Comparison of ENCODE assay signal across 13 cellular contexts in genomic region chr2:234309431-234309830, GRCh38.
A peak's percentile ranks its signal among the peaks of the same experiment; 100 is the strongest.
DNase-seq lines count a peak whose midpoint lies in the region; ATAC-seq and TF ChIP-seq lines count a peak whose summit lies in the region.
"Had no signal": no experiment of that assay in that cellular context is flagged by ENCODE, and none has a peak within 500 bp of the region (broad histone marks: within the 10 kb centered on the region; RNA-seq: fewer than 3 reads in every experiment).

No MANE protein-coding gene starts in this region.

- H3K27me3 Mint-ChIP-seq in activated CD4-positive, alpha-beta T cell treated with anti-CD3 and anti-CD28 coated beads, Interleukin-2, amount 10 ng/mL, durations not matched to agents 24 days and 14 days: no peaks in the 10 kb centered on the region

- H3K27ac Mint-ChIP-seq in activated CD4-positive, alpha-beta T cell treated with anti-CD3 and anti-CD28 coated beads, Interleukin-2, amount 10 ng/mL, durations not matched to agents 24 days and 14 days: peak overlapping the region; percentile 97
- H3K27ac Mint-ChIP-seq: neural progenitor cell had no signal

- H3K27me3 ChIP-seq in SJSA1 (replicated peaks): no peaks in the 10 kb centered on the region
- H3K27me3 ChIP-seq in effector memory CD4-positive, alpha-beta T cell (replicated peaks; ENCODE audit: control insufficient read depth, insufficient read depth, low read length, poor library complexity, severe bottlenecking): no peaks in the 10 kb centered on the region
- no peaks in the 10 kb centered on the region for H3K27me3 ChIP-seq in gastroesophageal sphincter
- H3K27me3 ChIP-seq: neural progenitor cell, testis had no signal

- no peak for TF ChIP-seq POLR2A in gastroesophageal sphincter (IDR thresholded peaks at IDR 0.05)

- peaks cover 57% of the 10 kb centered on the region for H3K4me1 Mint-ChIP-seq in activated CD4-positive, alpha-beta T cell treated with anti-CD3 and anti-CD28 coated beads, Interleukin-2, amount 10 ng/mL, durations not matched to agents 24 days and 14 days

- peak overlapping the region; percentile 90 for H3K27ac ChIP-seq in SJSA1
- H3K27ac ChIP-seq in effector memory CD4-positive, alpha-beta T cell (ENCODE audit: insufficient read depth, low read length, poor library complexity, severe bottlenecking): peak overlapping the region; percentile 68
- peak overlapping the region in 2 of 4 donors; percentile 6 to 17 for H3K27ac ChIP-seq in gastroesophageal sphincter
- H3K27ac ChIP-seq: neural progenitor cell, testis had no signal

- intact Hi-C loops in activated CD4-positive, alpha-beta T cell treated with anti-CD3 and anti-CD28 coated beads, Interleukin-2, amount 10 ng/mL, durations not matched to agents 24 days and 14 days (cut with micrococcal nuclease): loop anchor here (1.0 to 2.0 kb wide), 7 partner anchors 13 to 182 kb away; no protein-coding TSS in a partner anchor

- H3K4me3 ChIP-seq in SJSA1: no peak overlapping the region
- H3K4me3 ChIP-seq in effector memory CD4-positive, alpha-beta T cell (ENCODE audit: insufficient read depth, low read depth, low read length, poor library complexity, severe bottlenecking): no peak overlapping the region
- no peak overlapping the region for H3K4me3 ChIP-seq in gastroesophageal sphincter
- H3K4me3 ChIP-seq: neural progenitor cell, testis had no signal

- ATAC-seq in stimulated activated naive CD8-positive, alpha-beta T cell treated with anti-CD3 and anti-CD28 coated beads, Interleukin-15, Interleukin-2, amounts not matched to agents 100 U/mL and 50 U/mL, for 24 hours: no peak
- ATAC-seq in gastroesophageal sphincter: no peak

- peak overlapping the region; percentile 66 for H3K4me3 Mint-ChIP-seq in activated CD4-positive, alpha-beta T cell treated with anti-CD3 and anti-CD28 coated beads, Interleukin-2, amount 10 ng/mL, durations not matched to agents 24 days and 14 days
- H3K4me3 Mint-ChIP-seq: neural progenitor cell had no signal

- peaks cover 44% of the 10 kb centered on the region for H3K4me1 ChIP-seq in SJSA1 (replicated peaks)
- H3K4me1 ChIP-seq in effector memory CD4-positive, alpha-beta T cell (ENCODE audit: control insufficient read depth, insufficient read depth, low read length, poor library complexity, severe bottlenecking): peaks cover 14% of the 10 kb centered on the region
- H3K4me1 ChIP-seq in gastroesophageal sphincter: no peaks in the 10 kb centered on the region
- H3K4me1 ChIP-seq: testis had no signal

- H3K9me3 ChIP-seq in SJSA1 (replicated peaks): 0 out of 2 replicates have a peak, but pooled peaks cover 4% of the 10 kb centered on the region
- no peaks in the 10 kb centered on the region for H3K9me3 ChIP-seq in effector memory CD4-positive, alpha-beta T cell (ENCODE audit: control insufficient read depth, low read length)
- H3K9me3 ChIP-seq in gastroesophageal sphincter: no peaks in the 10 kb centered on the region
- H3K9me3 ChIP-seq: testis had no signal

- WGBS in gastroesophageal sphincter (ENCODE audit: low coverage in 1 of 2), 2 donors: 87 to 100% methylated on average over 2 to 5 of the region's 5 CpGs

- peaks cover 8% of the 10 kb centered on the region for H3K36me3 Mint-ChIP-seq in activated CD4-positive, alpha-beta T cell treated with anti-CD3 and anti-CD28 coated beads, Interleukin-2, amount 10 ng/mL, durations not matched to agents 24 days and 14 days (ENCODE audit: low read depth)
- H3K36me3 Mint-ChIP-seq: neural progenitor cell had no signal

- TF ChIP-seq CTCF in gastroesophageal sphincter (IDR thresholded peaks at IDR 0.05) (no peak), GM20000 (IDR thresholded peaks at IDR 0.05; ENCODE audit: extremely low read depth, missing control alignments) (no peak)

- DNase-seq in activated CD4-positive, alpha-beta T cell treated with anti-CD3 and anti-CD28 coated beads, Interleukin-2, amount 10 ng/mL, durations not matched to agents 24 days and 14 days: no peak
- no peak for DNase-seq in activated CD4-positive, alpha-beta T cell treated with anti-CD3 and anti-CD28 coated beads for 4 hours
- no peak for DNase-seq in SJSA1 (ENCODE audit: low read depth in 1 of 2, low spot score in 2 of 2)
- DNase-seq in effector memory CD4-positive, alpha-beta T cell: no peak
- DNase-seq in stimulated activated naive CD8-positive, alpha-beta T cell treated with anti-CD3 and anti-CD28 coated beads, Interleukin-15, Interleukin-2, amounts not matched to agents 100 U/mL and 50 U/mL, for 24 hours: peak; percentile 48
- no peak for DNase-seq in SHP77 treated with DMSO at 0.1 percent for 48 hours (lab: John Stamatoyannopoulos, UW)
- DNase-seq in GM20000 (ENCODE audit: low spot score): no peak
- DNase-seq: DMS153, NCI-H1092 treated with DMSO at 0.1 percent for 48 hours, NCI-H226, testis had no signal

- TF ChIP-seq EP300 in gastroesophageal sphincter (IDR thresholded peaks at IDR 0.05): no peak

- no peaks in the 10 kb centered on the region for H3K36me3 ChIP-seq in SJSA1
- no peaks in the 10 kb centered on the region for H3K36me3 ChIP-seq in effector memory CD4-positive, alpha-beta T cell (ENCODE audit: control insufficient read depth, insufficient read depth, low read length)
- no peaks in the 10 kb centered on the region for H3K36me3 ChIP-seq in gastroesophageal sphincter
- H3K36me3 ChIP-seq: neural progenitor cell had no signal

- H3K9me3 Mint-ChIP-seq in activated CD4-positive, alpha-beta T cell treated with anti-CD3 and anti-CD28 coated beads, Interleukin-2, amount 10 ng/mL, durations not matched to agents 24 days and 14 days: peaks cover 12% of the 10 kb centered on the region
